ENCODE assay signal across 1 cellular context in the genomic region with DNA sequence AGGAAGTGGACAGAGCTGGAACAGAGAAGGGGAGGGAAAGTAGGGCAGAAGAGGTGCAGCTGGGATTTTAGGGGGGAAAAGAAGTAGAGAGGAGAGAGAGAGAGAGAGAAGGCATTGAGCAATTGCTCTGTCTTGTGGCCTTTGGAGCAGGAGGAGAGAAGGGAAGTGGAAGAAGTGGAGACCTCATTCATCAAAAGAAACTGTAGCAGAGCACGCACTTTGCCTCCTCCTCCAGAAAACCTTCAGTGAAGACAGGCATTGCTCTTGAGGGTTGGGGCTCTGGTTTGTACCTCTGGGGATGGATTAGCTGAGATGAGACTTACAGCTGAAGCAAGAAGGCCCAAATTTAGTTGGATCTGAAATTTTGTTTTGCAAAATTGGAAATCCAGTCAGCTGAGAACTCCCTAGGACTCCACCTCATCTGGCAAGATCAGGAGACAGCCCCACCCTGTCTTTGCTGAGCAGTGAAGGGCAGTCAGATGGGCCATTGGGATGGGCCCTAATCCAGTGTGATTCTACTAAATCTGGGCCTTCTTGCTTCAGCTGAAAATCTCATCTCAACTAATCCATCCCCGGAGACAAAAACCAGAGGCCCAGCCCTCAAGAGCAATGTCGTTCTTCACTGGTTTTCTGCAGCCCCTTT.
TF ChIP-seq lines count a peak whose summit lies in the region.

No MANE protein-coding gene starts in this region.

TF ChIP-seq in IMR-90, 13 proteins besides CTCF, POLR2A, EP300 and RAD21:
- TF ChIP-seq NFE2L2 (IDR thresholded peaks at IDR 0.05; ENCODE audit: low read depth, low read length) (no peak), MXI1 (IDR thresholded peaks at IDR 0.05; ENCODE audit: borderline replicate concordance, low read depth, low read length) (no peak)
